ENCODE assay signal across 8 cellular contexts in genomic region chr5:147949711-147950573, GRCh38. TPM values are rescaled to one million over a fixed set of nuclear protein-coding genes. Genes with fewer than 3 reads are reported as not detected.
DNase-seq lines count a peak whose midpoint lies in the region; ATAC-seq and TF ChIP-seq lines count a peak whose summit lies in the region.

No MANE protein-coding gene starts in this region.

- peak; percentile 91 for TF ChIP-seq RAD21 in liver (IDR thresholded peaks at IDR 0.05)

- no peak overlapping the region for H3K27ac Mint-ChIP-seq in natural killer cell
- no peak overlapping the region for H3K27ac Mint-ChIP-seq in natural killer cell treated with Interleukin-12 subunit alpha and Interleukin-12 subunit beta and Interleukin-15 and Interleukin-18, amount 100 ng/mL, for 72 hours

- H3K4me1 Mint-ChIP-seq in natural killer cell = no peaks in the 10 kb centered on the region
- H3K4me1 Mint-ChIP-seq in natural killer cell treated with Interleukin-12 subunit alpha and Interleukin-12 subunit beta and Interleukin-15 and Interleukin-18, amount 100 ng/mL, for 72 hours (ENCODE audit: low read depth in 2 of 2) = no peaks in the 10 kb centered on the region

- no peaks in the 10 kb centered on the region for H3K9me3 Mint-ChIP-seq in natural killer cell
- no peaks in the 10 kb centered on the region for H3K9me3 Mint-ChIP-seq in natural killer cell treated with Interleukin-12 subunit alpha and Interleukin-12 subunit beta and Interleukin-15 and Interleukin-18, amount 100 ng/mL, for 72 hours

- H3K27me3 Mint-ChIP-seq in natural killer cell (ENCODE audit: low read depth in 2 of 2) = no peaks in the 10 kb centered on the region
- peaks cover 0 to 5% of the 10 kb centered on the region in 2 donors for H3K27me3 Mint-ChIP-seq in natural killer cell treated with Interleukin-12 subunit alpha and Interleukin-12 subunit beta and Interleukin-15 and Interleukin-18, amount 100 ng/mL, for 72 hours

- ATAC-seq in natural killer cell (no peak), HG02970 (IDR thresholded peaks at IDR 0.05; ENCODE audit: low FRiP score, unreplicated experiment) (peak; percentile 94)
- no peak for ATAC-seq in natural killer cell treated with Interleukin-12 subunit alpha and Interleukin-12 subunit beta and Interleukin-15 and Interleukin-18, amount 100 ng/mL, for 72 hours
- no peak for ATAC-seq in stimulated activated naive CD8-positive, alpha-beta T cell treated with anti-CD3 and anti-CD28 coated beads, Interleukin-15, Interleukin-2, amounts not matched to agents 100 U/mL and 50 U/mL, for 24 hours

- H3K9me3 ChIP-seq in breast epithelium (no peaks in the 10 kb centered on the region), liver (ENCODE audit: control insufficient read depth in 4 of 4, low read length in 3 of 4) (no peaks in the 10 kb centered on the region)

- DNase-seq in natural killer cell (no peak), NCI-H2227 treated with DMSO at 0.1 percent for 48 hours (lab: John Stamatoyannopoulos, UW) (peak; percentile 29), breast epithelium (ENCODE audit: low spot score in 2 of 2) (no peak), ecto neural progenitor cell (ENCODE audit: low spot score) (no peak)
- no peak for DNase-seq in natural killer cell treated with Interleukin-12 subunit alpha and Interleukin-12 subunit beta and Interleukin-15 and Interleukin-18, amount 100 ng/mL, for 72 hours (ENCODE audit: low spot score)
- DNase-seq in stimulated activated naive CD8-positive, alpha-beta T cell treated with anti-CD3 and anti-CD28 coated beads, Interleukin-15, Interleukin-2, amounts not matched to agents 100 U/mL and 50 U/mL, for 24 hours = no peak

- TF ChIP-seq CTCF in natural killer cell (IDR thresholded peaks at IDR 0.05) (peak; percentile 33), breast epithelium (IDR thresholded peaks at IDR 0.05) (peak in 2 of 3 donors; percentile 60 to 81), liver (IDR thresholded peaks at IDR 0.05; ENCODE audit: low read depth, low read length, missing input control) (peak; percentile 83)

- WGBS in liver = 49% methylated on average over 2 of the region's 2 CpGs

- H3K36me3 ChIP-seq in breast epithelium (no peaks in the 10 kb centered on the region), liver (ENCODE audit: control insufficient read depth in 4 of 4, insufficient read depth in 3 of 4, low read depth in 1 of 4, low read length in 3 of 4) (no peaks in the 10 kb centered on the region)

- H3K4me1 ChIP-seq in breast epithelium (no peaks in the 10 kb centered on the region), liver (ENCODE audit: control insufficient read depth in 4 of 4, insufficient read depth in 4 of 4, low read length in 3 of 4) (no peaks in the 10 kb centered on the region)

- H3K27ac ChIP-seq in breast epithelium (no peak overlapping the region), liver (ENCODE audit: low read depth in 1 of 2, low read length in 2 of 2) (no peak overlapping the region)

- TF ChIP-seq POLR2A in breast epithelium (IDR thresholded peaks at IDR 0.05) = no peak

- H3K4me3 ChIP-seq in breast epithelium (no peak overlapping the region), liver (ENCODE audit: low read depth in 1 of 3, low read length in 3 of 3) (no peak overlapping the region)

- H3K9ac ChIP-seq in liver (ENCODE audit: low read depth in 1 of 2, low read length in 2 of 2) = no peak overlapping the region

- H3K27me3 ChIP-seq in breast epithelium (no peaks in the 10 kb centered on the region), liver (ENCODE audit: control insufficient read depth in 4 of 4, insufficient read depth in 4 of 4, low read length in 3 of 4) (no peaks in the 10 kb centered on the region)

- no peaks in the 10 kb centered on the region for H3K36me3 Mint-ChIP-seq in natural killer cell
- no peaks in the 10 kb centered on the region for H3K36me3 Mint-ChIP-seq in natural killer cell treated with Interleukin-12 subunit alpha and Interleukin-12 subunit beta and Interleukin-15 and Interleukin-18, amount 100 ng/mL, for 72 hours

- H3K4me3 Mint-ChIP-seq in natural killer cell = no peak overlapping the region
- no peak overlapping the region for H3K4me3 Mint-ChIP-seq in natural killer cell treated with Interleukin-12 subunit alpha and Interleukin-12 subunit beta and Interleukin-15 and Interleukin-18, amount 100 ng/mL, for 72 hours

- intact Hi-C loops in natural killer cell (cut with micrococcal nuclease) (loop anchor here (5.0 kb wide), 1 partner anchor 782 kb away; no protein-coding TSS in a partner anchor), breast epithelium (cut with DNase I; ENCODE audit: low total_unique reads) (loop anchor here (2.0 to 5.0 kb wide), 2 partner anchors 13 to 167 kb away; no protein-coding TSS in a partner anchor)

TF ChIP-seq in liver, 16 proteins besides CTCF, POLR2A, EP300 and RAD21:
- TF ChIP-seq GABPA (IDR thresholded peaks at IDR 0.05 in 1 of 2, conservative IDR thresholded peaks at IDR 0.05 in 1 of 2) (no peak), YY1 (IDR thresholded peaks at IDR 0.05) (no peak), TAF1 (conservative IDR thresholded peaks at IDR 0.05) (no peak), JUND (IDR thresholded peaks at IDR 0.05) (no peak), HNF4A (conservative IDR thresholded peaks at IDR 0.05) (no peak), NR2F2 (IDR thresholded peaks at IDR 0.05) (no peak), FOXA1 (IDR thresholded peaks at IDR 0.05) (no peak)
- TF ChIP-seq, protein P1, sequence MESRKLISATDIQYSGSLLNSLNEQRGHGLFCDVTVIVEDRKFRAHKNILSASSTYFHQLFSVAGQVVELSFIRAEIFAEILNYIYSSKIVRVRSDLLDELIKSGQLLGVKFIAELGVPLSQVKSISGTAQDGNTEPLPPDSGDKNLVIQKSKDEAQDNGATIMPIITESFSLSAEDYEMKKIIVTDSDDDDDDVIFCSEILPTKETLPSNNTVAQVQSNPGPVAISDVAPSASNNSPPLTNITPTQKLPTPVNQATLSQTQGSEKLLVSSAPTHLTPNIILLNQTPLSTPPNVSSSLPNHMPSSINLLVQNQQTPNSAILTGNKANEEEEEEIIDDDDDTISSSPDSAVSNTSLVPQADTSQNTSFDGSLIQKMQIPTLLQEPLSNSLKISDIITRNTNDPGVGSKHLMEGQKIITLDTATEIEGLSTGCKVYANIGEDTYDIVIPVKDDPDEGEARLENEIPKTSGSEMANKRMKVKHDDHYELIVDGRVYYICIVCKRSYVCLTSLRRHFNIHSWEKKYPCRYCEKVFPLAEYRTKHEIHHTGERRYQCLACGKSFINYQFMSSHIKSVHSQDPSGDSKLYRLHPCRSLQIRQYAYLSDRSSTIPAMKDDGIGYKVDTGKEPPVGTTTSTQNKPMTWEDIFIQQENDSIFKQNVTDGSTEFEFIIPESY (IDR thresholded peaks at IDR 0.05) = no peak

RNA-seq across cellular contexts. Expression of gene C5orf46, which starts 43.6 kb away (rescaled TPM):
- total RNA-seq in natural killer cell (not detected), breast epithelium (1 to 10 TPM in 2 of 3 donors, not detected in 1; 5.2 to 9.4 TPM), liver (not detected)
- total RNA-seq in natural killer cell treated with Interleukin-12 subunit alpha and Interleukin-12 subunit beta and Interleukin-15 and Interleukin-18, amount 100 ng/mL, for 72 hours = not detected
- polyA plus RNA-seq in liver = not detected

Comparison
In these comparisons a context has a peak if more than half of its experiments do, and no peak if none do; other contexts are left out.
1. CTCF ChIP-seq: peak in every context shown above with its lines; median percentile 83 in liver; 70 in breast epithelium; 33 in natural killer cell.